Comparison of ENCODE assay signal across 8 cellular contexts in genomic region chr3:52536369-52537164, GRCh38. TPM values are rescaled to one million over a fixed set of nuclear protein-coding genes. Genes with fewer than 3 reads are reported as not detected.
DNase-seq lines count a peak whose midpoint lies in the region; ATAC-seq and TF ChIP-seq lines count a peak whose summit lies in the region.

Gene UQCC5 (plus strand): TSS chr3:52536605. CDS start chr3:52536756, 151 bp downstream.

- peak; percentile 88 for ATAC-seq in CD8-positive, alpha-beta T cell
- peak; percentile 81 for ATAC-seq in GM19455 (IDR thresholded peaks at IDR 0.05; ENCODE audit: unreplicated experiment)
- peak; percentile 92 to 94 (median 94) for ATAC-seq in right lobe of liver

- CTCF ChIA-PET in CD8-positive, alpha-beta T cell (lab: Charles Lee) = no interaction called here
- CTCF ChIA-PET in activated CD4-positive, alpha-beta memory T cell treated with anti-CD3 and anti-CD28 coated beads, Interleukin-2, amount 10 ng/mL, durations not matched to agents 7 days and 5 days (lab: Charles Lee) = interaction anchor here (0.8 to 2.1 kb wide), 6 partner anchors 10 to 150 kb away, joined by 3 to 6 read pairs (median 4); partner anchors contain the start of gene SEMA3G

- H3K9me3 ChIP-seq in CD8-positive, alpha-beta T cell (ENCODE audit: low read length) = no peaks in the 10 kb centered on the region
- no peaks in the 10 kb centered on the region for H3K9me3 ChIP-seq in right lobe of liver

- H3K4me1 Mint-ChIP-seq in CD8-positive, alpha-beta T cell (ENCODE audit: low read depth) = peaks cover 55% of the 10 kb centered on the region
- peaks cover 61% of the 10 kb centered on the region for H3K4me1 Mint-ChIP-seq in activated CD4-positive, alpha-beta memory T cell treated with anti-CD3 and anti-CD28 coated beads, Interleukin-2, amount 10 ng/mL, durations not matched to agents 7 days and 5 days

- intact Hi-C loops in CD8-positive, alpha-beta T cell (cut with DNase I, micrococcal nuclease) = loop anchor here (1.0 to 10.0 kb wide), 9 partner anchors 81 to 562 kb away; partner anchors contain the start of genes NISCH (in 2 of the 2), PBRM1 (in 2 of the 2), SPCS1 (in 2 of the 2) and ABHD14A (in 1 of the 2)
- intact Hi-C loops in dorsolateral prefrontal cortex (cut with DNase I) (loop anchor here (1.0 to 10.0 kb wide), 4 partner anchors 60 to 171 kb away; partner anchors contain the start of genes GLT8D1 (in 1 of the 2), PBRM1 (in 1 of the 2) and SPCS1 (in 1 of the 2)), right lobe of liver (cut with DNase I) (no loop called here)

- POLR2A ChIA-PET in CD8-positive, alpha-beta T cell (lab: Charles Lee) = interaction anchor here (0.6 to 1.1 kb wide), 4 partner anchors 24 to 480 kb away, joined by 3 to 4 read pairs (median 3); partner anchors contain the start of gene DUSP7
- POLR2A ChIA-PET in activated CD4-positive, alpha-beta memory T cell treated with anti-CD3 and anti-CD28 coated beads, Interleukin-2, amount 10 ng/mL, durations not matched to agents 7 days and 5 days (lab: Charles Lee) = interaction anchor here (0.7 to 1.3 kb wide), 14 partner anchors 9 to 720 kb away, joined by 3 to 7 read pairs (median 3); partner anchors contain the start of genes PBRM1 and TKT

- TF ChIP-seq CTCF in CD8-positive, alpha-beta T cell (IDR thresholded peaks at IDR 0.05) = no peak
- TF ChIP-seq CTCF in dorsolateral prefrontal cortex (IDR thresholded peaks at IDR 0.05 in 54 of 56, conservative IDR thresholded peaks at IDR 0.05 in 2 of 56; ENCODE audit: low read depth in 1 of 56, partially characterized antibody in 56 of 56) (peak in 42 of 56 donors; percentile 4 to 63 (median 36)), right lobe of liver (IDR thresholded peaks at IDR 0.05) (peak in 1 of 4 donors; percentile 14)

- H3K4me1 ChIP-seq in CD8-positive, alpha-beta T cell (ENCODE audit: insufficient read depth, low read length) = peaks cover 41% of the 10 kb centered on the region
- peaks cover 0 to 20% (median 3%) of the 10 kb centered on the region in 4 donors for H3K4me1 ChIP-seq in right lobe of liver

- peak within 1 kb of the TSS; percentile 99 for H3K4me3 Mint-ChIP-seq in CD8-positive, alpha-beta T cell
- peak within 1 kb of the TSS; percentile 99 for H3K4me3 Mint-ChIP-seq in activated CD4-positive, alpha-beta memory T cell treated with anti-CD3 and anti-CD28 coated beads, Interleukin-2, amount 10 ng/mL, durations not matched to agents 7 days and 5 days

- TF ChIP-seq POLR2A in right lobe of liver (IDR thresholded peaks at IDR 0.05) = peak; percentile 99

- no peaks in the 10 kb centered on the region for H3K27me3 Mint-ChIP-seq in CD8-positive, alpha-beta T cell (ENCODE audit: low read depth)
- H3K27me3 Mint-ChIP-seq in activated CD4-positive, alpha-beta memory T cell treated with anti-CD3 and anti-CD28 coated beads, Interleukin-2, amount 10 ng/mL, durations not matched to agents 7 days and 5 days = no peaks in the 10 kb centered on the region

- H3K27ac Mint-ChIP-seq in CD8-positive, alpha-beta T cell = peak within 1 kb of the TSS; percentile 98
- H3K27ac Mint-ChIP-seq in activated CD4-positive, alpha-beta memory T cell treated with anti-CD3 and anti-CD28 coated beads, Interleukin-2, amount 10 ng/mL, durations not matched to agents 7 days and 5 days = peak within 1 kb of the TSS; percentile 94

- H3K36me3 Mint-ChIP-seq in CD8-positive, alpha-beta T cell = peaks cover 21% of the 10 kb centered on the region
- H3K36me3 Mint-ChIP-seq in activated CD4-positive, alpha-beta memory T cell treated with anti-CD3 and anti-CD28 coated beads, Interleukin-2, amount 10 ng/mL, durations not matched to agents 7 days and 5 days (ENCODE audit: low read depth) = peaks cover 25% of the 10 kb centered on the region

- H3K27me3 ChIP-seq in CD8-positive, alpha-beta T cell (ENCODE audit: insufficient read depth, low read length) = no peaks in the 10 kb centered on the region
- no peaks in the 10 kb centered on the region for H3K27me3 ChIP-seq in dorsolateral prefrontal cortex
- H3K27me3 ChIP-seq in right lobe of liver = no peaks in the 10 kb centered on the region

- no peaks in the 10 kb centered on the region for H3K36me3 ChIP-seq in CD8-positive, alpha-beta T cell (ENCODE audit: insufficient read depth, low read length)
- H3K36me3 ChIP-seq in right lobe of liver = no peaks in the 10 kb centered on the region

- WGBS in right lobe of liver (ENCODE audit: insufficient coverage, low coverage, low lambda C conversion rate, missing lambda C conversion rate) = under 1% methylated on average over 20 of the region's 65 CpGs

- peak within 1 kb of the TSS; percentile 83 for H3K27ac ChIP-seq in CD8-positive, alpha-beta T cell (ENCODE audit: low read depth, low read length)
- H3K27ac ChIP-seq in dorsolateral prefrontal cortex (peak within 1 kb of the TSS in 56 of 59 donors; percentile 10 to 92 (median 83)), right lobe of liver (peak within 1 kb of the TSS; percentile 51 to 76 (median 62))

- no peaks in the 10 kb centered on the region for H3K9me3 Mint-ChIP-seq in CD8-positive, alpha-beta T cell
- no peaks in the 10 kb centered on the region for H3K9me3 Mint-ChIP-seq in activated CD4-positive, alpha-beta memory T cell treated with anti-CD3 and anti-CD28 coated beads, Interleukin-2, amount 10 ng/mL, durations not matched to agents 7 days and 5 days

- H3K4me3 ChIP-seq in CD8-positive, alpha-beta T cell (ENCODE audit: low read depth, low read length) = peak within 1 kb of the TSS; percentile 79
- H3K4me3 ChIP-seq in dorsolateral prefrontal cortex = peak within 1 kb of the TSS; percentile 50 to 97 (median 84)
- H3K4me3 ChIP-seq in right lobe of liver = peak within 1 kb of the TSS; percentile 63 to 74 (median 74)

- DNase-seq in CD8-positive, alpha-beta T cell = peak; percentile 92 to 98 (median 95)
- DNase-seq in HK-2 (ENCODE audit: unreplicated experiment) = peak; percentile 95
- peak; percentile 79 for DNase-seq in NCI-H82 treated with DMSO at 0.1 percent for 48 hours (lab: John Stamatoyannopoulos, UW; ENCODE audit: unreplicated experiment)
- DNase-seq in activated CD4-positive, alpha-beta memory T cell treated with anti-CD3 and anti-CD28 coated beads, Interleukin-2, amount 10 ng/mL, durations not matched to agents 7 days and 5 days = peak; percentile 98
- peak; percentile 95 to 98 (median 96) for DNase-seq in dorsolateral prefrontal cortex
- peak; percentile 98 to 99 (median 99) for DNase-seq in right lobe of liver
- peak; percentile 98 for DNase-seq in stimulated activated CD4-positive, alpha-beta T cell treated with anti-CD3 and anti-CD28 coated beads, Interleukin-4, amount 100 ng/mL, for 24 hours

RNA-seq across cellular contexts. Expression of gene UQCC5, which starts in this region (rescaled TPM):
- total RNA-seq in CD8-positive, alpha-beta T cell = 1 to 10 TPM; 5.2 to 6.8 TPM
- 10 to 100 TPM in 1 of 2 experiments, 1 to 10 TPM in 1; 8.7 to 10.7 TPM for total RNA-seq in activated CD4-positive, alpha-beta memory T cell treated with anti-CD3 and anti-CD28 coated beads, Interleukin-2, amount 10 ng/mL, durations not matched to agents 7 days and 5 days
- 10 to 100 TPM in 77 of 120 experiments, 1 to 10 TPM in 43; 4.8 to 19.1 (median 10.9) TPM for total RNA-seq in dorsolateral prefrontal cortex
- 1 to 10 TPM in 5 of 6 experiments, under 1 TPM in 1; 0.81 to 8.3 (median 4.3) TPM for total RNA-seq in right lobe of liver

Comparison
In these comparisons a context has a peak if more than half of its experiments do, and no peak if none do; other contexts are left out.
1. Peak in every context shown above with its lines: DNase-seq, ATAC-seq, H3K4me3 ChIP-seq and H3K27ac ChIP-seq.
2. intact Hi-C loops: an anchor here in CD8-positive, alpha-beta T cell (1.0 to 10.0 kb wide) and dorsolateral prefrontal cortex (1.0 to 10.0 kb wide); none called in right lobe of liver.